Comparison of ENCODE assay signal across 12 cellular contexts in genomic region chr17:6506679-6507231, GRCh38.
DNase-seq lines count a peak whose midpoint lies in the region; ATAC-seq and TF ChIP-seq lines count a peak whose summit lies in the region.
"Had no signal": no experiment of that assay in that cellular context is flagged by ENCODE, and none has a peak within 500 bp of the region (broad histone marks: within the 10 kb centered on the region; RNA-seq: fewer than 3 reads in every experiment).

No MANE protein-coding gene starts in this region.

- POLR2A ChIA-PET in HEK293 (lab: Yijun Ruan, JAX) = no interaction called here

- H3K9ac ChIP-seq in adipocyte (ENCODE audit: low read length) = no peak overlapping the region

- H3K27me3 ChIP-seq in adipocyte (replicated peaks; ENCODE audit: control insufficient read depth, insufficient read depth, low read length) = no peaks in the 10 kb centered on the region
- H3K27me3 ChIP-seq: right lobe of liver had no signal

- CTCF ChIA-PET in HEK293 (lab: Yijun Ruan, JAX) = interaction anchor here (1.2 kb wide), 2 partner anchors 12 to 32 kb away, joined by 3 to 4 read pairs; no protein-coding TSS in a partner anchor

- H3K27ac ChIP-seq in HEK293 (ENCODE audit: extremely low read depth, low read depth, low read length) = no peak overlapping the region
- H3K27ac ChIP-seq in skin epidermis = peak overlapping the region in 15 of 21 experiments; percentile 14 to 81 (median 57)
- H3K27ac ChIP-seq: right lobe of liver had no signal

- H3K9me3 ChIP-seq in HEK293 (ENCODE audit: control insufficient read depth, insufficient read depth, low read depth, low read length) (no peaks in the 10 kb centered on the region), adipocyte (ENCODE audit: control insufficient read depth, low read length) (no peaks in the 10 kb centered on the region)
- H3K9me3 ChIP-seq: right lobe of liver had no signal

- DNase-seq in adipocyte (ENCODE audit: low read depth) (peak; percentile 59), islet precursor cell (peak; percentile 48), NCI-H146 (lab: John Stamatoyannopoulos, UW) (no peak)
- DNase-seq: COR-L47, NCI-H510A treated with DMSO at 0.1 percent for 48 hours, T-helper 1 cell had no signal

- no peak for ATAC-seq in GM18511 (IDR thresholded peaks at IDR 0.05; ENCODE audit: unreplicated experiment)
- ATAC-seq in HG02870 (IDR thresholded peaks at IDR 0.05; ENCODE audit: unreplicated experiment) = no peak
- no peak for ATAC-seq in HG02981 (IDR thresholded peaks at IDR 0.05; ENCODE audit: unreplicated experiment)

- H3K4me1 ChIP-seq in HEK293 (ENCODE audit: control insufficient read depth, insufficient read depth, low read length) (no peaks in the 10 kb centered on the region), adipocyte (ENCODE audit: control insufficient read depth, insufficient read depth, low read length) (peaks cover 36% of the 10 kb centered on the region)
- H3K4me1 ChIP-seq: right lobe of liver had no signal

- no peak for TF ChIP-seq CTCF in HEK293 (tag by site-specific recombination; IDR thresholded peaks at IDR 0.05)

- H3K36me3 ChIP-seq in HEK293 (ENCODE audit: control insufficient read depth in 2 of 2, insufficient read depth in 1 of 2, low read length in 2 of 2) (no peaks in the 10 kb centered on the region), adipocyte (ENCODE audit: control insufficient read depth, insufficient read depth, low read length, severe bottlenecking) (no peaks in the 10 kb centered on the region)
- H3K36me3 ChIP-seq: right lobe of liver had no signal

- H3K4me3 ChIP-seq in HEK293 (ENCODE audit: low read depth, low read length) = no peak overlapping the region
- H3K4me3 ChIP-seq in adipocyte (ENCODE audit: low read length) = no peak overlapping the region
- H3K4me3 ChIP-seq in skin epidermis = no peak overlapping the region
- H3K4me3 ChIP-seq: right lobe of liver had no signal

TF ChIP-seq in HEK293, 187 proteins besides CTCF, POLR2A, EP300 and RAD21:
- TF ChIP-seq ZNF529 (tag by site-specific recombination; IDR thresholded peaks at IDR 0.05; ENCODE audit: insufficient replicate concordance) (no peak), ZIC2 (tag by site-specific recombination; IDR thresholded peaks at IDR 0.05) (0 out of 2 replicates have a peak, but pooled peaks have one; percentile 25), KLF1 (tag by site-specific recombination; IDR thresholded peaks at IDR 0.05) (peak; percentile 43; the same call in 1 of the 2 replicates)
- TF ChIP-seq, protein P1, sequence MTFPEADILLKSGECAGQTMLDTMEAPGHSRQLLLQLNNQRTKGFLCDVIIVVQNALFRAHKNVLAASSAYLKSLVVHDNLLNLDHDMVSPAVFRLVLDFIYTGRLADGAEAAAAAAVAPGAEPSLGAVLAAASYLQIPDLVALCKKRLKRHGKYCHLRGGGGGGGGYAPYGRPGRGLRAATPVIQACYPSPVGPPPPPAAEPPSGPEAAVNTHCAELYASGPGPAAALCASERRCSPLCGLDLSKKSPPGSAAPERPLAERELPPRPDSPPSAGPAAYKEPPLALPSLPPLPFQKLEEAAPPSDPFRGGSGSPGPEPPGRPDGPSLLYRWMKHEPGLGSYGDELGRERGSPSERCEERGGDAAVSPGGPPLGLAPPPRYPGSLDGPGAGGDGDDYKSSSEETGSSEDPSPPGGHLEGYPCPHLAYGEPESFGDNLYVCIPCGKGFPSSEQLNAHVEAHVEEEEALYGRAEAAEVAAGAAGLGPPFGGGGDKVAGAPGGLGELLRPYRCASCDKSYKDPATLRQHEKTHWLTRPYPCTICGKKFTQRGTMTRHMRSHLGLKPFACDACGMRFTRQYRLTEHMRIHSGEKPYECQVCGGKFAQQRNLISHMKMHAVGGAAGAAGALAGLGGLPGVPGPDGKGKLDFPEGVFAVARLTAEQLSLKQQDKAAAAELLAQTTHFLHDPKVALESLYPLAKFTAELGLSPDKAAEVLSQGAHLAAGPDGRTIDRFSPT (tag by site-specific recombination; IDR thresholded peaks at IDR 0.05) = no peak
